8 cellular contexts compared by ENCODE assay signal in genomic region chr12:96397756-96398421, GRCh38. TPM values are rescaled to one million over a fixed set of nuclear protein-coding genes. Genes with fewer than 3 reads are reported as not detected.
DNase-seq lines count a peak whose midpoint lies in the region; ATAC-seq lines count a peak whose summit lies in the region.

No MANE protein-coding gene starts in this region.

- H3K36me3 Mint-ChIP-seq in IgD-negative memory B cell = peaks cover 3% of the 10 kb centered on the region

- ATAC-seq in HG03432 (IDR thresholded peaks at IDR 0.05; ENCODE audit: unreplicated experiment) (no peak), HG02938 (IDR thresholded peaks at IDR 0.05; ENCODE audit: unreplicated experiment) (no peak)

- H3K4me1 Mint-ChIP-seq in IgD-negative memory B cell = peaks cover 36 to 47% (median 38%) of the 10 kb centered on the region in 3 donors

- DNase-seq in Ammon's horn (ENCODE audit: low spot score) (peak; percentile 29), cerebellum (ENCODE audit: low spot score) (peak; percentile 17), myocyte (ENCODE audit: low read depth) (peak; percentile 20), amniotic stem cell (lab: John Stamatoyannopoulos, UW) (no peak), AG08396 (ENCODE audit: low spot score) (no peak)

- H3K9me3 Mint-ChIP-seq in IgD-negative memory B cell = no peaks in the 10 kb centered on the region

- H3K27ac Mint-ChIP-seq in IgD-negative memory B cell = peak overlapping the region; percentile 86 to 94 (median 93)

- peak overlapping the region; percentile 90 to 98 (median 96) for H3K4me3 Mint-ChIP-seq in IgD-negative memory B cell

- no peaks in the 10 kb centered on the region for H3K27me3 Mint-ChIP-seq in IgD-negative memory B cell

RNA-seq across cellular contexts. Expression of gene CDK17, which starts 2.4 kb away (rescaled TPM):
- polyA plus RNA-seq in IgD-negative memory B cell = 30.0 TPM
- total RNA-seq in cerebellum = 121 TPM
- 69.0 and 73.5 TPM in 2 replicates for total RNA-seq in myocyte
- polyA plus RNA-seq in myocyte (2012) = 15.9 TPM

Comparison
In these comparisons a context has a peak if more than half of its experiments do, and no peak if none do; other contexts are left out.
1. DNase-seq: peak in Ammon's horn (single experiment), cerebellum (single experiment) and myocyte (single experiment); none in amniotic stem cell (single experiment) and AG08396 (single experiment).